Comparison of ENCODE assay signal across 8 cellular contexts in the genomic region with DNA sequence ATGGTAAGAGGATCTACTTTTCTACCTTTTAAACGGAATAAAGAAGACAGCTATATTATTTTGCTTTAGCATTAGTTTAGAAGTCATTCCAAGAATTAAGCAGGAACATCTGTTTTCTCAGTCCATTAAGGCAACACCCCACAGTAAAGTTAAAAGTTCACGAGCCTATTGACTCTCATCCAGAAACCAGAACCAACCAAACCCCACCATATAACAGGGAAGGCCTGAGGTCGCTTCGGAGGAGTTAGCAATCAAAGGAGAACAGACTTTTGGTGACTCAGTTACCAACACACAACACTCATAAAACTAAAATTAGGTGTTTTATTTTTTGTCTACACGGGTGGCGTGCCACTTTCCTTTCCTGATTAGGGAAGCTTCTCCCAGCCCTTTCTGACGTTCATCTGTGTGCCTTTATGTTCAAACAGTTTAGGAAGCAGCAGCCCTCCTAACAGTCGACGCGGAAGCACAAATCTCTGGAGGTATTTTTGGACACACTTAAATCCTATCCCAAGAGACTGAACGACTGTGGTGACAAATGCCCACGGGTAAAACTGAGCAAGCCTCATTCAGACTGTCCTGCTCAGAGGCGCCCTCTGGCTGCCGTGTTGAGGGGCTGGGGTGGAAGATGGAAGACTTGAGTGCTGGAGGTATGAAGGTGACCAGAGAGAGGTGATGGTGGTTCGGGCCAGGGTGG. TPM values are rescaled to one million over a fixed set of nuclear protein-coding genes. Genes with fewer than 3 reads are reported as not detected.
DNase-seq lines count a peak whose midpoint lies in the region; ATAC-seq lines count a peak whose summit lies in the region.

No MANE protein-coding gene starts in this region.

- H3K4me1 ChIP-seq in mesendoderm (ENCODE audit: control insufficient read depth, low read depth, low read length): peaks cover 4% of the 10 kb centered on the region

- H3K27ac ChIP-seq in mesendoderm (ENCODE audit: low read depth, low read length): no peak overlapping the region

- H2BK120ac ChIP-seq in mesendoderm (ENCODE audit: low read depth, low read length): no peak overlapping the region

- H2BK15ac ChIP-seq in mesendoderm (replicated peaks; ENCODE audit: low read depth): no peak overlapping the region

- H3K79me1 ChIP-seq in mesendoderm (ENCODE audit: low read length): no peaks in the 10 kb centered on the region

- no peak overlapping the region for H3K4ac ChIP-seq in mesendoderm (ENCODE audit: low read depth, low read length)

- no peak overlapping the region for H2BK5ac ChIP-seq in mesendoderm (ENCODE audit: low read length)

- H3K36me3 ChIP-seq in mesendoderm (ENCODE audit: control insufficient read depth, insufficient read depth, low read length): no peaks in the 10 kb centered on the region

- no peak overlapping the region for H3K23ac ChIP-seq in mesendoderm (ENCODE audit: low read length)

- DNase-seq in NCI-H146 (lab: John Stamatoyannopoulos, UW) (peak; percentile 3), NCI-H146 treated with DMSO at 0.1 percent for 48 hours (lab: John Stamatoyannopoulos, UW; ENCODE audit: unreplicated experiment) (no peak), NCI-H345 treated with DMSO at 0.1 percent for 48 hours (lab: John Stamatoyannopoulos, UW; ENCODE audit: unreplicated experiment) (peak; percentile 14), mesendoderm (peak; percentile 72)
- DNase-seq in activated CD4-positive, alpha-beta T cell treated with anti-CD3 and anti-CD28 coated beads, Interleukin-2, amount 50 U/mL, for 48 hours: peak; percentile 84 to 85
- peak; percentile 43 for DNase-seq in effector CD8-positive, alpha-beta T cell (lab: John Stamatoyannopoulos, UW)
- peak; percentile 23 to 58 for DNase-seq in stimulated activated CD8-positive, alpha-beta memory T cell treated with anti-CD3 and anti-CD28 coated beads, Interleukin-4, amount 100 ng/mL, for 4 hours (ENCODE audit: low read depth in 2 of 2, low spot score in 1 of 2)

- no peak overlapping the region for H3K4me2 ChIP-seq in mesendoderm (ENCODE audit: low read length)

- no peak overlapping the region for H3K9ac ChIP-seq in mesendoderm (ENCODE audit: low read length)

- H3K27me3 ChIP-seq in mesendoderm (ENCODE audit: insufficient read depth, low read length, poor library complexity): no peaks in the 10 kb centered on the region

- no peak for ATAC-seq in HG03521 (IDR thresholded peaks at IDR 0.05; ENCODE audit: unreplicated experiment)

- H3K4me3 ChIP-seq in mesendoderm (ENCODE audit: low read length): no peak overlapping the region

- no peak overlapping the region for H3K56ac ChIP-seq in mesendoderm (ENCODE audit: low read length)

- H3K18ac ChIP-seq in mesendoderm (ENCODE audit: low read length): no peak overlapping the region

- no CpG with 5 or more reads among the region's 15 CpGs for WGBS in mesendoderm (ENCODE audit: extremely low coverage, insufficient coverage, low lambda C conversion rate)

- no peaks in the 10 kb centered on the region for H3K79me2 ChIP-seq in mesendoderm (ENCODE audit: control insufficient read depth, insufficient read depth, low read length)

- no peak overlapping the region for H4K8ac ChIP-seq in mesendoderm (ENCODE audit: low read depth, low read length)

- H2AK5ac ChIP-seq in mesendoderm (ENCODE audit: low read length): no peak overlapping the region

- no peak overlapping the region for H4K5ac ChIP-seq in mesendoderm (ENCODE audit: low read length)

RNA-seq across cellular contexts. Expression of gene PLA2G2C, which starts 8.6 kb away (rescaled TPM):
- polyA plus RNA-seq in mesendoderm (2013, experiment 1 of 2): not detected
- not detected for polyA plus RNA-seq in mesendoderm (2013, experiment 2 of 2)

RNA-seq across cellular contexts. Expression of gene UBXN10, which starts 9.0 kb away (rescaled TPM):
- 0.38 TPM for polyA plus RNA-seq in mesendoderm (2013, experiment 1 of 2)
- polyA plus RNA-seq in mesendoderm (2013, experiment 2 of 2): 0.43 TPM

RNA-seq across cellular contexts. Expression of gene PLA2G2F, which starts 55.8 kb away (rescaled TPM):
- polyA plus RNA-seq in mesendoderm (2013, experiment 1 of 2): not detected
- not detected for polyA plus RNA-seq in mesendoderm (2013, experiment 2 of 2)
